1 cellular context compared by ENCODE assay signal in the genomic region with DNA sequence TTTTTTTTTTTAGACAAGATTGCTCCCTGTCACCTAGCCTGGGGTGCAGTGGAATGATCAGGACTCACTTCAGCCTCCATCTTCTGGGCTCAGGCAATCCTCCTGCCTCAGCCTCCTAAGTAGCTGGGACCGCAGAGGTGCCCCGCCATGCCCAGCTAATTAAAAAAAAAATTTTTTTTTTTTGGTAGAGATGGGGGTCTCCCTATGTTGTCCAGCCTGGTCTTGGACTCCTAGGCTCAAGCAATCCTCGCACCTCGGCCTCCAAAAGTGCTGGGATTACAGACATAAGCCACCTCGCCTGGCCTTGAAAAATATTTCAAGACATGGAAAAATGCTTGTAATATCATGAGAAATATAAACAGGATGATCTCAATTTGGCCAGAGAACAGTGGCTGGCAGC.
TF ChIP-seq lines count a peak whose summit lies in the region.

No MANE protein-coding gene starts in this region.

TF ChIP-seq in H1, 55 proteins besides CTCF, POLR2A, EP300 and RAD21:
- TF ChIP-seq KDM1A (IDR thresholded peaks at IDR 0.05; ENCODE audit: borderline replicate concordance, low read length) (peak; percentile 62; the same call in 1 of the 2 replicates), NRF1 (IDR thresholded peaks at IDR 0.05; ENCODE audit: low read depth, low read length) (no peak)
TF ChIP-seq in H1: peak in this region for 1.
